ENCODE assay signal across 1 cellular context in genomic region chr9:98094851-98095250, GRCh38.
TF ChIP-seq lines count a peak whose summit lies in the region.

No MANE protein-coding gene starts in this region.

TF ChIP-seq in K562, 482 proteins besides CTCF, POLR2A, EP300 and RAD21:
- no peak for TF ChIP-seq LARP7 (IDR thresholded peaks at IDR 0.05)
- TF ChIP-seq MCM3 (IDR thresholded peaks at IDR 0.05) = no peak
- 0 out of 2 replicates have a peak, but pooled peaks have one; percentile 39 for TF ChIP-seq POLR2G (IDR thresholded peaks at IDR 0.05; ENCODE audit: low read depth, low read length)
- TF ChIP-seq TSHZ1 (CRISPR knock-in tag; IDR thresholded peaks at IDR 0.05) = no peak
- TF ChIP-seq UBTF (IDR thresholded peaks at IDR 0.05; ENCODE audit: borderline replicate concordance in 1 of 2, low read depth in 2 of 2, low read length in 2 of 2) = no peak
- TF ChIP-seq BRF2 (IDR thresholded peaks at IDR 0.05; ENCODE audit: borderline replicate concordance, insufficient read depth, insufficient read length) = no peak
